Comparison of ENCODE assay signal across 8 cellular contexts in the genomic region with DNA sequence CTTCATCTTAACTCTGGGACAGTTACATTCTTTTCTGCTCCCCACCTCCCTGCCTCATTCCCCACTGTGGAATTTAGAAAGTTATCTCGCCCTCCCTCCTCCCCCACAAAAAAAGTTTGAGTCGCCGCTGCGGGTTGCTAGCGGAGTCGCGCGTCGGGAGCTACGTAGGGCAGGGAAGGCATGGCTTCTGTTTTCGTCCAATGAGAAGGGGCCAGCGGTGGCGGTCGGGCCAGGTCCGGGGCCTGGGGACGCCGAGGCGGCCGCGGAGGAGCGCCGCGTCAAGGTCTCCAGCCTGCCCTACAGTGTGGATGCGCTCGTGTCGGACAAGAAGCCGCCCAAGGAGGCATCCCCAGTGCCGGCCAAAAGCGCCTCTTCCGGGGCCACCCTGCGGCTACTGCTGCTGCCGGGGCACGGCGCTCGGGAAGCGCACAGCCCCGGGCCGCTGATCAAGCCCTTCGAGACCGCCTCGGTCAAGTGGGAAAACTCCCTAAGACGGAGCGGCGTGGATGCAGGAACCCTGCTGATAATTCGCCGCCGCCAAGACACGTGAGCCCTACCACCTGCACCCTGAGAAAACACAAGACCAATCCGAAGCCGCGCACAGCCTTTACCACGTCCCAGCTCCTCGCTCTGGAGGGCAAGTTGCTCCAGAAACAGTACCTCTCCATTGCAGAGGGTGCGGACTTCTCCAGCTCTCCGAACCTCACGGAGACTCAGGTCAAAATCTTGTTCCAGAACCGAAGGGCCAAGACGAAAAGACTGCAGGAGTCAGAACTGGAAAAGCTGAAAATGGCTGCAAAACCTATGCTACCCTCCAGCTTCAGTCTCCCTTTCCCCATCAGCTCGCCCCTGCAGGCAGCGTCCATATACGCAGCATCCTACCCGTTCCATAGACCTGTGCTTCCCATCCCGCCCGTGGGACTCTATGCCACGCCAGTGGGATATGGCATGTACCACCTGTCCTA. TPM values are rescaled to one million over a fixed set of nuclear protein-coding genes. Genes with fewer than 3 reads are reported as not detected.
A peak's percentile ranks its signal among the peaks of the same experiment; 100 is the strongest.
DNase-seq lines count a peak whose midpoint lies in the region; ATAC-seq, FAIRE-seq and TF ChIP-seq lines count a peak whose summit lies in the region.

No MANE protein-coding gene starts in this region.

- peak; percentile 53 for DNase-seq in D341Med (ENCODE audit: low spot score)
- peak; percentile 22 for DNase-seq in T follicular helper cell (ENCODE audit: low read depth)
- no peak for DNase-seq in ascending aorta (ENCODE audit: low spot score in 2 of 2)
- DNase-seq in inferior parietal cortex (ENCODE audit: extremely low spot score) = peak; percentile 1
- peak; percentile 28 for DNase-seq in stimulated activated CD4-positive, alpha-beta T cell treated with anti-CD3 and anti-CD28 coated beads, Interleukin-2, amount 100 ng/mL, for 4 hours (ENCODE audit: low read depth)
- DNase-seq in HTR-8/SVneo (ENCODE audit: insufficient read length, low spot score) = no peak

- ATAC-seq in HG03342 (IDR thresholded peaks at IDR 0.05; ENCODE audit: unreplicated experiment) (no peak), GM19455 (IDR thresholded peaks at IDR 0.05; ENCODE audit: unreplicated experiment) (no peak)

- no peak for TF ChIP-seq CTCF in ascending aorta (IDR thresholded peaks at IDR 0.05)

- H3K27ac ChIP-seq in ascending aorta = no peak overlapping the region

- FAIRE-seq in HTR-8/SVneo (lab: Jason Lieb, UNC) = no peak

- H3K9me3 ChIP-seq in ascending aorta = no peaks in the 10 kb centered on the region

- intact Hi-C loops in ascending aorta (cut with DNase I) = no loop called here

- H3K36me3 ChIP-seq in ascending aorta = no peaks in the 10 kb centered on the region

- peak overlapping the region; percentile 44 to 55 for H3K4me3 ChIP-seq in ascending aorta

- no peaks in the 10 kb centered on the region for H3K27me3 ChIP-seq in ascending aorta

- no peaks in the 10 kb centered on the region for H3K4me1 ChIP-seq in ascending aorta

RNA-seq across cellular contexts. Expression of a gene that starts 8.9 kb away (rescaled TPM):
- not detected for total RNA-seq in ascending aorta

RNA-seq across cellular contexts. Expression of a gene that starts 9.7 kb away (rescaled TPM):
- total RNA-seq in ascending aorta = not detected

RNA-seq across cellular contexts. Expression of a gene that starts 35.4 kb away (rescaled TPM):
- total RNA-seq in ascending aorta = not detected

Comparison
In these comparisons a context has a peak if more than half of its experiments do, and no peak if none do; other contexts are left out.
1. DNase-seq: peak in D341Med (single experiment), T follicular helper cell (single experiment), inferior parietal cortex (single experiment) and stimulated activated CD4-positive, alpha-beta T cell treated with anti-CD3 and anti-CD28 coated beads, Interleukin-2, amount 100 ng/mL, for 4 hours (single experiment); none in ascending aorta (0 of 2) and HTR-8/SVneo (single experiment).